Comparison of ENCODE assay signal across 1 cellular context in the genomic region with DNA sequence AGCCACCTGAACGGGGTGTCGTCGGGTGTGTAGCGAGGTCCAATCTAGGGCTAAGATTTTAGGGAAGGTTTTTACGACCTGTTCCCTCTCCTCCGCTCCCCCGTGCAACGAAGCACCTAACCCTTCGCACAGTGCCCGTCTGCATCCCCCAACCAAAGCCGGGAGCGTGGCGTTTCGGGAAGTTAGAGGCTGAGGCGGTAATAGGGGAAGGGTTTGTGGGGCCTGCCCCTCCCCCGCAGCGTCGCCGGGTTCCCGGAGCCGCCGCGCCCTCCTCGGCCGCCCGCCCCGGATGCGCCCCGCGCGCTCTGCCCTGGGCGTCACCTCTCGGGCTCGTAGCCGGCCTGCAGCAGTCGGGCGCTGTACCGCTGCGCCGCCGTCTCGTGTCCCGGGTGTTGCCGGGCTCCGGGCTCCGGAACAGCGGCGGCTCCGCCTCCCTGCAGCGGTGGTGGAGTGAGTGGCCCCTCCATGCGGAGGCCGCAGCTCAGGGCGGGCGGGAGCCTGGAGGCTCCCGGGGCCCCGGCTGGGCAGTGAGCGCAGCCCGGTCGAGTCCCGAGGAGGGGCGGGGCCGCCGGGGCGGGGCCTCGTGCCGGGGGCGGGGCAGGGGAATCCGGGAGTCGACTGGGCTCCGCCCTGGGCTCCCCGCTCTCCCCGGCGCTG.
TF ChIP-seq lines count a peak whose summit lies in the region.

A gene (minus strand): TSS at position 548 of the 657 bp plus-strand sequence. CDS start 81 bp downstream, at position 467.

TF ChIP-seq in H1, 55 proteins besides CTCF, POLR2A, EP300 and RAD21 (continued from another document):
- TF ChIP-seq, protein P1, sequence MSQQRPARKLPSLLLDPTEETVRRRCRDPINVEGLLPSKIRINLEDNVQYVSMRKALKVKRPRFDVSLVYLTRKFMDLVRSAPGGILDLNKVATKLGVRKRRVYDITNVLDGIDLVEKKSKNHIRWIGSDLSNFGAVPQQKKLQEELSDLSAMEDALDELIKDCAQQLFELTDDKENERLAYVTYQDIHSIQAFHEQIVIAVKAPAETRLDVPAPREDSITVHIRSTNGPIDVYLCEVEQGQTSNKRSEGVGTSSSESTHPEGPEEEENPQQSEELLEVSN (IDR thresholded peaks at IDR 0.05): 0 out of 2 replicates have a peak, but pooled peaks have one; percentile 32
- TF ChIP-seq SP4 (IDR thresholded peaks at IDR 0.05; ENCODE audit: low read length) (0 out of 2 replicates have a peak, but pooled peaks have one; percentile 54), GABPA (IDR thresholded peaks at IDR 0.05; ENCODE audit: borderline replicate concordance, insufficient read depth, low read length) (0 out of 2 replicates have a peak, but pooled peaks have one; percentile 17), EZH2 (IDR thresholded peaks at IDR 0.05; ENCODE audit: low read depth, low read length, severe bottlenecking) (peak; percentile 61), KDM4A (IDR thresholded peaks at IDR 0.05; ENCODE audit: low read depth, low read length, severe bottlenecking) (peak; percentile 89)
